7 cellular contexts compared by ENCODE assay signal in genomic region chr19:14551134-14552007, GRCh38. TPM values are rescaled to one million over a fixed set of nuclear protein-coding genes. Genes with fewer than 3 reads are reported as not detected.
DNase-seq lines count a peak whose midpoint lies in the region; ATAC-seq and TF ChIP-seq lines count a peak whose summit lies in the region.
"Not testable (repeated sequence)": the region's sequence is repeated elsewhere in the genome, so short reads cannot be mapped to it uniquely, and the experiment has no call there.
"Had no signal": no experiment of that assay in that cellular context is flagged by ENCODE, and none has a peak within 500 bp of the region (broad histone marks: within the 10 kb centered on the region; RNA-seq: fewer than 3 reads in every experiment).

No MANE protein-coding gene starts in this region.

- H3K9me3 Mint-ChIP-seq in progenitor cell of endocrine pancreas (ENCODE audit: low read depth); type B pancreatic cell: not testable (repeated sequence)

- peaks cover 13% of the 10 kb centered on the region for H3K4me1 ChIP-seq in foreskin keratinocyte

- not testable (repeated sequence) for H3K4me3 Mint-ChIP-seq in progenitor cell of endocrine pancreas (ENCODE audit: low read depth)
- H3K4me3 Mint-ChIP-seq in type B pancreatic cell, result peak overlapping the region; percentile 71

- peak; percentile 47 for TF ChIP-seq CTCF in GM20000 (IDR thresholded peaks at IDR 0.05; ENCODE audit: extremely low read depth, missing control alignments)
- peak; percentile 91 for TF ChIP-seq CTCF in foreskin keratinocyte (conservative IDR thresholded peaks at IDR 0.05)
- peak; percentile 40 for TF ChIP-seq CTCF in progenitor cell of endocrine pancreas (IDR thresholded peaks at IDR 0.05; ENCODE audit: unreplicated experiment)
- TF ChIP-seq CTCF in type B pancreatic cell (conservative IDR thresholded peaks at IDR 0.05), result peak; percentile 52

- not testable (repeated sequence) for H3K27ac ChIP-seq in foreskin keratinocyte

- not testable (repeated sequence) for H3K27me3 Mint-ChIP-seq in progenitor cell of endocrine pancreas, type B pancreatic cell

- H3K27me3 ChIP-seq in foreskin keratinocyte, result not testable (repeated sequence)

- DNase-seq in GM20000 (ENCODE audit: low spot score) (peak; percentile 74), RKO (ENCODE audit: low spot score) (peak; percentile 16), foreskin keratinocyte (peak; percentile 77 to 89), progenitor cell of endocrine pancreas (ENCODE audit: low spot score, unreplicated experiment) (peak; percentile 25), type B pancreatic cell (ENCODE audit: extremely low spot score, unreplicated experiment) (peak; percentile 80)
- peak; percentile 76 to 82 for DNase-seq in activated T-cell treated with anti-CD3 and anti-CD28 coated beads, Interleukin-2, amount 50 U/mL, for 48 hours

- not testable (repeated sequence) for H3K27ac Mint-ChIP-seq in progenitor cell of endocrine pancreas
- peak overlapping the region; percentile 82 for H3K27ac Mint-ChIP-seq in type B pancreatic cell

- peaks cover 15% of the 10 kb centered on the region for H3K4me1 Mint-ChIP-seq in progenitor cell of endocrine pancreas (ENCODE audit: low read depth)
- H3K4me1 Mint-ChIP-seq in type B pancreatic cell (ENCODE audit: unreplicated experiment), result peaks cover 10% of the 10 kb centered on the region

- peak; percentile 77 for ATAC-seq in foreskin keratinocyte

- H3K36me3 Mint-ChIP-seq in progenitor cell of endocrine pancreas (ENCODE audit: insufficient read depth); type B pancreatic cell: not testable (repeated sequence)

RNA-seq across cellular contexts. Expression of gene NDUFB7, which starts 20.5 kb away (rescaled TPM):
- 253 and 266 TPM in 2 replicates for total RNA-seq in foreskin keratinocyte
- 401 and 458 TPM in 2 replicates for polyA plus RNA-seq in foreskin keratinocyte
- 117 and 120 TPM in 2 replicates for total RNA-seq in progenitor cell of endocrine pancreas
- total RNA-seq in type B pancreatic cell (ENCODE audit: low replicate concordance), result 137 and 188 TPM in 2 replicates

RNA-seq across cellular contexts. Expression of gene TECR, which starts 22.0 kb away (rescaled TPM):
- total RNA-seq in foreskin keratinocyte (137 and 146 TPM in 2 replicates), progenitor cell of endocrine pancreas (170 and 186 TPM in 2 replicates), type B pancreatic cell (ENCODE audit: low replicate concordance) (171 and 240 TPM in 2 replicates)
- polyA plus RNA-seq in foreskin keratinocyte, result 287 and 299 TPM in 2 replicates

RNA-seq across cellular contexts. Expression of gene CLEC17A, which starts 31.5 kb away (rescaled TPM):
- total RNA-seq in foreskin keratinocyte, result not detected in 2 replicates
- not detected in 2 replicates for polyA plus RNA-seq in foreskin keratinocyte
- total RNA-seq in progenitor cell of endocrine pancreas, result not detected in 2 replicates
- not detected in 2 replicates for total RNA-seq in type B pancreatic cell (ENCODE audit: low replicate concordance)
- total RNA-seq: T-helper 2 cell treated with Interferon-gamma antibody and Interleukin-4, amounts not matched to agents 100 ng/mL and 5 ng/mL, for 36 hours had no signal

RNA-seq across cellular contexts. Expression of gene DNAJB1, which starts 33.2 kb away (rescaled TPM):
- total RNA-seq in foreskin keratinocyte (184 and 196 TPM in 2 replicates), progenitor cell of endocrine pancreas (94.7 and 97.0 TPM in 2 replicates), type B pancreatic cell (ENCODE audit: low replicate concordance) (142 and 277 TPM in 2 replicates)
- 158 and 184 TPM in 2 replicates for polyA plus RNA-seq in foreskin keratinocyte

RNA-seq across cellular contexts. Expression of gene GIPC1, which starts 55.4 kb away (rescaled TPM):
- total RNA-seq in foreskin keratinocyte (228 and 256 TPM in 2 replicates), progenitor cell of endocrine pancreas (66.5 and 77.4 TPM in 2 replicates), type B pancreatic cell (ENCODE audit: low replicate concordance) (123 and 308 TPM in 2 replicates)
- 250 and 306 TPM in 2 replicates for polyA plus RNA-seq in foreskin keratinocyte

Comparison
In these comparisons a context has a peak if more than half of its experiments do, and no peak if none do; other contexts are left out.
1. DNase-seq: peak in every context shown above with its lines; median percentile 83 in foreskin keratinocyte; 80 in type B pancreatic cell; 79 in activated T-cell treated with anti-CD3 and anti-CD28 coated beads, Interleukin-2, amount 50 U/mL, for 48 hours; 74 in GM20000; 25 in progenitor cell of endocrine pancreas; 16 in RKO.
2. CTCF ChIP-seq: peak in every context shown above with its lines; median percentile 91 in foreskin keratinocyte; 52 in type B pancreatic cell; 47 in GM20000; 40 in progenitor cell of endocrine pancreas.